Comparison of ENCODE assay signal across 11 cellular contexts in genomic region chr11:58958500-58958899, GRCh38. TPM values are rescaled to one million over a fixed set of nuclear protein-coding genes. Genes with fewer than 3 reads are reported as not detected.
DNase-seq lines count a peak whose midpoint lies in the region; ATAC-seq, FAIRE-seq and TF ChIP-seq lines count a peak whose summit lies in the region.
"Had no signal": no experiment of that assay in that cellular context is flagged by ENCODE, and none has a peak within 500 bp of the region (broad histone marks: within the 10 kb centered on the region; RNA-seq: fewer than 3 reads in every experiment).

No MANE protein-coding gene starts in this region.

- peaks cover 53% of the 10 kb centered on the region for H3K27me3 ChIP-seq in WERI-Rb-1 (ENCODE audit: insufficient read depth, low read depth, severe bottlenecking)
- H3K27me3 ChIP-seq in right cardiac atrium (ENCODE audit: control insufficient read depth, insufficient read depth): peaks cover 2% of the 10 kb centered on the region
- H3K27me3 ChIP-seq: BLaER1, neutrophil had no signal

- H3K27ac ChIP-seq in WERI-Rb-1 (no peak overlapping the region), right cardiac atrium (ENCODE audit: low read length) (no peak overlapping the region)
- H3K27ac ChIP-seq: BLaER1, neutrophil had no signal

- H3K9me3 ChIP-seq in WERI-Rb-1 (ENCODE audit: severe bottlenecking) (no peaks in the 10 kb centered on the region), right cardiac atrium (ENCODE audit: control insufficient read depth, low read length) (no peaks in the 10 kb centered on the region)
- H3K9me3 ChIP-seq: neutrophil had no signal

- no peak for FAIRE-seq in HTR-8/SVneo (lab: Jason Lieb, UNC)
- FAIRE-seq: TTC549 had no signal

- DNase-seq in NCI-H82 (lab: John Stamatoyannopoulos, UW) (peak; percentile 18), NCI-H82 treated with DMSO at 0.1 percent for 48 hours (lab: John Stamatoyannopoulos, UW; ENCODE audit: unreplicated experiment) (no peak), WERI-Rb-1 (peak; percentile 18), right cardiac atrium (peak in 2 of 3 donors; percentile 18 to 47), NCI-H1436 treated with DMSO at 0.1 percent for 48 hours (lab: John Stamatoyannopoulos, UW) (no peak), HTR-8/SVneo (ENCODE audit: insufficient read length, low spot score) (no peak)
- peak; percentile 24 to 28 for DNase-seq in stimulated activated CD4-positive, alpha-beta T cell treated with anti-CD3 and anti-CD28 coated beads, Interleukin-4, amount 100 ng/mL, for 48 hours (ENCODE audit: low read depth in 2 of 2)

- ATAC-seq in HG02885 (IDR thresholded peaks at IDR 0.05; ENCODE audit: poor library complexity, unreplicated experiment) (peak; percentile 91), right cardiac atrium (no peak)

- intact Hi-C loops in right cardiac atrium (cut with DNase I): no loop called here

- H3K36me3 ChIP-seq in WERI-Rb-1: no peaks in the 10 kb centered on the region
- H3K36me3 ChIP-seq: BLaER1, neutrophil had no signal

- no peaks in the 10 kb centered on the region for H3K4me1 ChIP-seq in right cardiac atrium (ENCODE audit: control insufficient read depth, insufficient read depth, low read length)
- H3K4me1 ChIP-seq: BLaER1 had no signal

- 60% methylated on average over 2 of the region's 2 CpGs for WGBS in right cardiac atrium

- H3K4me3 ChIP-seq in WERI-Rb-1 (ENCODE audit: low read depth, low read length) (no peak overlapping the region), right cardiac atrium (ENCODE audit: low read length) (no peak overlapping the region)
- H3K4me3 ChIP-seq: BLaER1 had no signal

- TF ChIP-seq CTCF in WERI-Rb-1 (IDR thresholded peaks at IDR 0.05; ENCODE audit: low read depth, low read length): 0 out of 2 replicates have a peak, but pooled peaks have one; percentile 9

RNA-seq across cellular contexts. Expression of gene GLYATL1, which starts 19.2 kb away (rescaled TPM):
- not detected for total RNA-seq in right cardiac atrium
- polyA plus RNA-seq in right cardiac atrium: not detected

Comparison
In these comparisons a context has a peak if more than half of its experiments do, and no peak if none do; other contexts are left out.
1. DNase-seq: peak in NCI-H82 (single experiment), WERI-Rb-1 (single experiment), right cardiac atrium (2 of 3) and stimulated activated CD4-positive, alpha-beta T cell treated with anti-CD3 and anti-CD28 coated beads, Interleukin-4, amount 100 ng/mL, for 48 hours (2 of 2); none in NCI-H82 treated with DMSO at 0.1 percent for 48 hours (single experiment), NCI-H1436 treated with DMSO at 0.1 percent for 48 hours (single experiment) and HTR-8/SVneo (single experiment).